1 cellular context compared by ENCODE assay signal in genomic region chr6:28266962-28267694, GRCh38.
TF ChIP-seq lines count a peak whose summit lies in the region.

Gene ZSCAN26, plus strand, starts transcription at chr6:28267143. Its CDS starts 4,777 bp downstream, at chr6:28271920.

TF ChIP-seq in HepG2, 621 proteins besides CTCF, POLR2A, EP300 and RAD21 (continued from another document and continues in another):
- no peak for TF ChIP-seq ZNF646 (CRISPR knock-in tag; IDR thresholded peaks at IDR 0.05)
- no peak for TF ChIP-seq NFYC (CRISPR knock-in tag; IDR thresholded peaks at IDR 0.05)
- TF ChIP-seq ZNF276 (CRISPR knock-in tag; IDR thresholded peaks at IDR 0.05; ENCODE audit: low read depth) = peak; percentile 76; the same call in 1 of the 2 replicates
- TF ChIP-seq ZNF142 (CRISPR knock-in tag; IDR thresholded peaks at IDR 0.05) = peak; percentile 93; the same call in 1 of the 2 replicates
- no peak for TF ChIP-seq PAWR (CRISPR knock-in tag; IDR thresholded peaks at IDR 0.05; ENCODE audit: borderline replicate concordance)
- no peak for TF ChIP-seq ZNF382 (CRISPR knock-in tag; IDR thresholded peaks at IDR 0.05; ENCODE audit: borderline replicate concordance)
- peak; percentile 96; the same call in 1 of the 2 replicates for TF ChIP-seq ZNF619 (CRISPR knock-in tag; IDR thresholded peaks at IDR 0.05)
- TF ChIP-seq ZNF773 (CRISPR knock-in tag; IDR thresholded peaks at IDR 0.05; ENCODE audit: borderline replicate concordance) = peak; percentile 77; the same call in 1 of the 2 replicates
- peak; percentile 49; the same call in 1 of the 2 replicates for TF ChIP-seq TFDP1 (CRISPR knock-in tag; IDR thresholded peaks at IDR 0.05; ENCODE audit: borderline replicate concordance)
- peak; percentile 71 for TF ChIP-seq JARID2 (CRISPR knock-in tag; IDR thresholded peaks at IDR 0.05; ENCODE audit: insufficient replicate concordance)
- TF ChIP-seq ZBTB4 (CRISPR knock-in tag; IDR thresholded peaks at IDR 0.05; ENCODE audit: borderline replicate concordance) = peak; percentile 86; the same call in 1 of the 2 replicates
- no peak; the same call in 1 of the 2 replicates for TF ChIP-seq ZNF749 (CRISPR knock-in tag; IDR thresholded peaks at IDR 0.05; ENCODE audit: borderline replicate concordance)
- peak; percentile 85 for TF ChIP-seq GZF1 (CRISPR knock-in tag; IDR thresholded peaks at IDR 0.05)
- TF ChIP-seq PRPF4 (IDR thresholded peaks at IDR 0.05; ENCODE audit: low read depth, low read length, poor library complexity, severe bottlenecking) = no peak
- TF ChIP-seq ARHGAP35 (CRISPR knock-in tag; IDR thresholded peaks at IDR 0.05; ENCODE audit: borderline replicate concordance) = 0 out of 2 replicates have a peak, but pooled peaks have one; percentile 82
- peak; percentile 72; the same call in 1 of the 2 replicates for TF ChIP-seq ZSCAN5A (CRISPR knock-in tag; IDR thresholded peaks at IDR 0.05; ENCODE audit: borderline replicate concordance)
- TF ChIP-seq STAG1 (CRISPR knock-in tag; IDR thresholded peaks at IDR 0.05) = peak; percentile 25; the same call in 1 of the 2 replicates
- peak; percentile 81; the same call in 1 of the 2 replicates for TF ChIP-seq ZNF503 (CRISPR knock-in tag; IDR thresholded peaks at IDR 0.05)
- TF ChIP-seq CCAR2 (optimal IDR thresholded peaks at IDR 0.05; ENCODE audit: low read depth, low read length) = no peak
- TF ChIP-seq ZIK1 (CRISPR knock-in tag; IDR thresholded peaks at IDR 0.05; ENCODE audit: borderline replicate concordance, low read depth) = peak; percentile 87; the same call in 1 of the 2 replicates
- TF ChIP-seq ZNF709 (CRISPR knock-in tag; IDR thresholded peaks at IDR 0.05) = no peak
- TF ChIP-seq GLMP (CRISPR knock-in tag; IDR thresholded peaks at IDR 0.05; ENCODE audit: borderline replicate concordance) = no peak
- TF ChIP-seq NPAS2 (CRISPR knock-in tag; IDR thresholded peaks at IDR 0.05; ENCODE audit: borderline replicate concordance) = no peak
- TF ChIP-seq ATF7 (IDR thresholded peaks at IDR 0.05) = peak; percentile 16; the same call in 1 of the 2 replicates
- peak; percentile 72; the same call in 1 of the 2 replicates for TF ChIP-seq ATF7 (CRISPR knock-in tag; IDR thresholded peaks at IDR 0.05)
- no peak for TF ChIP-seq ZNF597 (CRISPR knock-in tag; IDR thresholded peaks at IDR 0.05)
